In genomic region chr7:107891619-107892366, GRCh38 we compare ENCODE assay signal across 1 cellular context.
TF ChIP-seq lines count a peak whose summit lies in the region.

No MANE protein-coding gene starts in this region.

TF ChIP-seq in K562, 482 proteins besides CTCF, POLR2A, EP300 and RAD21 (continued from another document and continues in another):
- TF ChIP-seq ZBTB33 (CRISPR knock-in tag; IDR thresholded peaks at IDR 0.05) (no peak), HNRNPK (IDR thresholded peaks at IDR 0.05; ENCODE audit: low read depth, low read length, poor library complexity, severe bottlenecking) (no peak), POLR3G (IDR thresholded peaks at IDR 0.05; ENCODE audit: extremely low read depth, insufficient read length, insufficient replicate concordance) (no peak), SP2 (IDR thresholded peaks at IDR 0.05; ENCODE audit: extremely low read depth, low read depth, low read length, poor library complexity, severe bottlenecking) (no peak), SAFB2 (IDR thresholded peaks at IDR 0.05; ENCODE audit: borderline replicate concordance, low read depth, low read length, severe bottlenecking) (no peak), NFE2 (IDR thresholded peaks at IDR 0.05; ENCODE audit: low read depth) (peak; percentile 93), CEBPG (CRISPR knock-in tag; IDR thresholded peaks at IDR 0.05) (peak; percentile 91), CEBPG (tag; conservative IDR thresholded peaks at IDR 0.05 in 1 of 2, IDR thresholded peaks at IDR 0.05 in 1 of 2) (peak; percentile 97 to 98), ZBTB26 (CRISPR knock-in tag; IDR thresholded peaks at IDR 0.05) (peak; percentile 78; the same call in 1 of the 2 replicates), SRF (CRISPR knock-in tag; IDR thresholded peaks at IDR 0.05) (no peak), LCOR (CRISPR knock-in tag; IDR thresholded peaks at IDR 0.05) (no peak), NR0B1 (IDR thresholded peaks at IDR 0.05; ENCODE audit: partially characterized antibody) (no peak), RUNX1 (IDR thresholded peaks at IDR 0.05; ENCODE audit: low read depth) (no peak), ZNF639 (CRISPR knock-in tag; conservative IDR thresholded peaks at IDR 0.05 in 1 of 2, IDR thresholded peaks at IDR 0.05 in 1 of 2) (peak in 1 of 2 experiments; percentile 47; a peak in 1 of 4 replicates), RBM39 (optimal IDR thresholded peaks at IDR 0.05; ENCODE audit: low read depth, low read length) (no peak), MED1 (CRISPR knock-in tag; IDR thresholded peaks at IDR 0.05; ENCODE audit: borderline replicate concordance) (no peak), MAZ (CRISPR knock-in tag; conservative IDR thresholded peaks at IDR 0.05 in 1 of 2, IDR thresholded peaks at IDR 0.05 in 1 of 2) (0 out of 4 replicates have a peak, but pooled peaks of 1 of the 2 experiments have one; percentile 41), PHF8 (IDR thresholded peaks at IDR 0.05; ENCODE audit: borderline replicate concordance, low read length) (no peak), ZNF592 (IDR thresholded peaks at IDR 0.05) (no peak; the same call in none of the 2 replicates), RBBP5 (IDR thresholded peaks at IDR 0.05; ENCODE audit: borderline replicate concordance, insufficient read depth, low read length, poor library complexity, severe bottlenecking) (peak; percentile 12), NFXL1 (CRISPR knock-in tag; IDR thresholded peaks at IDR 0.05) (no peak), ZMIZ1 (IDR thresholded peaks at IDR 0.05; ENCODE audit: low read depth in 2 of 2, low read length in 2 of 2) (no peak), ARID1B (IDR thresholded peaks at IDR 0.05) (peak; percentile 48), ZNF764 (CRISPR knock-in tag; IDR thresholded peaks at IDR 0.05; ENCODE audit: low read depth) (no peak), HNRNPLL (IDR thresholded peaks at IDR 0.05; ENCODE audit: low read depth, low read length, poor library complexity, severe bottlenecking) (no peak), BRD4 (IDR thresholded peaks at IDR 0.05) (peak; percentile 81), BDP1 (IDR thresholded peaks at IDR 0.05; ENCODE audit: insufficient read depth, insufficient read length) (no peak), E2F6 (IDR thresholded peaks at IDR 0.05; ENCODE audit: borderline replicate concordance in 1 of 2, extremely low read depth in 1 of 2, insufficient read depth in 1 of 2, insufficient read length in 1 of 2, low read depth in 1 of 2, low read length in 1 of 2, poor library complexity in 1 of 2, severe bottlenecking in 1 of 2) (peak in 1 of 2 experiments; percentile 2), ZNF644 (tag; IDR thresholded peaks at IDR 0.05; ENCODE audit: low read depth) (no peak), SMAD3 (CRISPR knock-in tag; conservative IDR thresholded peaks at IDR 0.05) (no peak), ILF3 (IDR thresholded peaks at IDR 0.05; ENCODE audit: borderline replicate concordance) (0 out of 2 replicates have a peak, but pooled peaks have one; percentile 27), ZNF695 (CRISPR knock-in tag; IDR thresholded peaks at IDR 0.05) (no peak), ZNF511 (CRISPR knock-in tag; IDR thresholded peaks at IDR 0.05) (no peak; the same call in 1 of the 2 replicates), ID3 (CRISPR knock-in tag; IDR thresholded peaks at IDR 0.05) (no peak), ID3 (tag; IDR thresholded peaks at IDR 0.05) (no peak), ZNF174 (CRISPR knock-in tag; IDR thresholded peaks at IDR 0.05) (no peak), POLR2H (tag; IDR thresholded peaks at IDR 0.05; ENCODE audit: low read depth) (no peak), YY1 (IDR thresholded peaks at IDR 0.05; ENCODE audit: borderline replicate concordance in 1 of 3, control insufficient read depth in 1 of 3, extremely low read depth in 1 of 3, insufficient read depth in 3 of 3, insufficient read length in 1 of 3, insufficient replicate concordance in 2 of 3, low read depth in 1 of 3, low read length in 2 of 3) (peak in 2 of 3 experiments; percentile 22 to 89), SAFB (IDR thresholded peaks at IDR 0.05; ENCODE audit: borderline replicate concordance, low read depth, low read length) (no peak), ZNF655 (CRISPR knock-in tag; IDR thresholded peaks at IDR 0.05) (no peak), ZSCAN29 (IDR thresholded peaks at IDR 0.05) (0 out of 2 replicates have a peak, but pooled peaks have one; percentile 14), MNT (conservative IDR thresholded peaks at IDR 0.05) (no peak)
